24 cellular contexts compared by ENCODE assay signal in genomic region chr22:49405590-49405989, GRCh38.
A peak's percentile ranks its signal among the peaks of the same experiment; 100 is the strongest.
DNase-seq lines count a peak whose midpoint lies in the region; ATAC-seq and TF ChIP-seq lines count a peak whose summit lies in the region.
"Had no signal": no experiment of that assay in that cellular context is flagged by ENCODE, and none has a peak within 500 bp of the region (broad histone marks: within the 10 kb centered on the region; RNA-seq: fewer than 3 reads in every experiment).

No MANE protein-coding gene starts in this region.

- no peak overlapping the region for H4K8ac ChIP-seq in H9 (replicated peaks; ENCODE audit: insufficient read length, low read depth, low read length)

- no peaks in the 10 kb centered on the region for H3K27me3 ChIP-seq in H9 (ENCODE audit: insufficient read depth, low read length)
- peaks cover 0 to 33% (median 0%) of the 10 kb centered on the region in 3 donors for H3K27me3 ChIP-seq in sigmoid colon
- peaks cover 0 to 62% of the 10 kb centered on the region in 2 donors for H3K27me3 ChIP-seq in left lung
- H3K27me3 ChIP-seq: BE2C had no signal

- H3K23ac ChIP-seq in H9 (ENCODE audit: insufficient read length, low read depth, low read length) = no peak overlapping the region

- H3K27ac ChIP-seq in H9 (ENCODE audit: insufficient read length, low read depth, low read length) (no peak overlapping the region), sigmoid colon (no peak overlapping the region), left lung (no peak overlapping the region)
- H3K27ac ChIP-seq: A549; BLaER1 treated with 17β-estradiol and CSF1 and Interleukin-3, amounts not matched to agents 10 nM and 100 nM had no signal

- H3K14ac ChIP-seq in H9 (ENCODE audit: insufficient read depth, low read length) = no peak overlapping the region

- peak; percentile 4 for DNase-seq in activated CD8-positive, alpha-beta memory T cell treated with anti-CD3 and anti-CD28 coated beads, Interleukin-2, amount 10 ng/mL, durations not matched to agents 7 days and 5 days
- no peak for DNase-seq in activated CD8-positive, alpha-beta memory T cell treated with anti-CD3 and anti-CD28 coated beads, Interleukin-2, amount 50 U/mL, for 4 hours
- DNase-seq in H9 (peak; percentile 12), mesenteric fat pad (ENCODE audit: low spot score) (peak; percentile 53), sigmoid colon (peak; percentile 34), OCI-M2 (lab: John Stamatoyannopoulos, UW; ENCODE audit: unreplicated experiment) (no peak), left lung (no peak)
- DNase-seq: 8988T; ACHN; AML-193; BE2C; CD4-positive, alpha-beta T cell; CD8-positive, alpha-beta memory T cell; DMS 273 treated with DMSO at 0.1 percent for 48 hours; DMS79; EL; GDM1; GOT3; HCEC 1CT had no signal

- H3K4me3 ChIP-seq in sigmoid colon = no peak overlapping the region
- no peak overlapping the region for H3K4me3 ChIP-seq in left lung
- H3K4me3 ChIP-seq: A549; BLaER1 treated with 17β-estradiol and CSF1 and Interleukin-3, amounts not matched to agents 10 nM and 100 nM; GM12878 had no signal

- H3K27me3 Mint-ChIP-seq in activated CD8-positive, alpha-beta memory T cell treated with anti-CD3 and anti-CD28 coated beads, Interleukin-2, amount 10 ng/mL, durations not matched to agents 7 days and 5 days = peaks cover 3% of the 10 kb centered on the region
- peaks cover 21% of the 10 kb centered on the region for H3K27me3 Mint-ChIP-seq in H9 (ENCODE audit: low read depth)

- H3K4me2 ChIP-seq in H9 (ENCODE audit: insufficient read depth, insufficient read length, low read length) = no peak overlapping the region
- H3K4me2 ChIP-seq: A549 had no signal

- no peak overlapping the region for H2BK15ac ChIP-seq in H9 (ENCODE audit: low read depth, low read length)

- H2BK20ac ChIP-seq in H9 (ENCODE audit: low read depth, low read length, poor library complexity, severe bottlenecking) = no peak overlapping the region

- H3K18ac ChIP-seq in H9 (ENCODE audit: insufficient read length, low read depth, low read length) = no peak overlapping the region

- H2BK12ac ChIP-seq in H9 (ENCODE audit: insufficient read length, low read depth, low read length) = no peak overlapping the region

- no peak overlapping the region for H4K91ac ChIP-seq in H9 (ENCODE audit: insufficient read length, low read depth, low read length)

- no peak overlapping the region for H2AFZ ChIP-seq in H9 (ENCODE audit: low read length)

- H2AK5ac ChIP-seq in H9 (ENCODE audit: insufficient read length, low read length) = no peak overlapping the region

- H3K27ac Mint-ChIP-seq in activated CD8-positive, alpha-beta memory T cell treated with anti-CD3 and anti-CD28 coated beads, Interleukin-2, amount 10 ng/mL, durations not matched to agents 7 days and 5 days = no peak overlapping the region
- H3K27ac Mint-ChIP-seq in H9 = no peak overlapping the region
- H3K27ac Mint-ChIP-seq: CD4-positive, alpha-beta T cell had no signal

- no peak overlapping the region for H2BK5ac ChIP-seq in H9 (ENCODE audit: insufficient read length, low read length)

- H3K4me1 ChIP-seq in H9 (ENCODE audit: insufficient read depth, low read length) = no peaks in the 10 kb centered on the region
- H3K4me1 ChIP-seq in sigmoid colon = no peaks in the 10 kb centered on the region
- H3K4me1 ChIP-seq in left lung = no peaks in the 10 kb centered on the region
- H3K4me1 ChIP-seq: A549, BE2C had no signal

- H3K36me3 ChIP-seq in sigmoid colon = no peaks in the 10 kb centered on the region
- no peaks in the 10 kb centered on the region for H3K36me3 ChIP-seq in left lung
- H3K36me3 ChIP-seq: BE2C; BLaER1 treated with 17β-estradiol and CSF1 and Interleukin-3, amounts not matched to agents 10 nM and 100 nM had no signal

- no peaks in the 10 kb centered on the region for H3K79me2 ChIP-seq in H9 (ENCODE audit: insufficient read depth, low read length)

- no peaks in the 10 kb centered on the region for H3K4me1 Mint-ChIP-seq in activated CD8-positive, alpha-beta memory T cell treated with anti-CD3 and anti-CD28 coated beads, Interleukin-2, amount 10 ng/mL, durations not matched to agents 7 days and 5 days
- H3K4me1 Mint-ChIP-seq in H9 = peaks cover 10% of the 10 kb centered on the region in 2 experiments
- H3K4me1 Mint-ChIP-seq: CD14-positive monocyte; CD8-positive, alpha-beta memory T cell had no signal

- H4K20me1 ChIP-seq in H9 (ENCODE audit: control insufficient read depth, insufficient read depth, insufficient read length) = no peaks in the 10 kb centered on the region
- H4K20me1 ChIP-seq: BLaER1 treated with 17β-estradiol and CSF1 and Interleukin-3, amounts not matched to agents 10 nM and 100 nM had no signal

- TF ChIP-seq POLR2A in sigmoid colon (IDR thresholded peaks at IDR 0.05) = no peak

- CTCF ChIA-PET in activated CD8-positive, alpha-beta memory T cell treated with anti-CD3 and anti-CD28 coated beads, Interleukin-2, amount 10 ng/mL, durations not matched to agents 7 days and 5 days (lab: Charles Lee) = no interaction called here

- H3K9ac ChIP-seq in H9 (ENCODE audit: extremely low read depth, insufficient read length, low read length) = no peak overlapping the region
- H3K9ac ChIP-seq: BLaER1 treated with 17β-estradiol and CSF1 and Interleukin-3, amounts not matched to agents 10 nM and 100 nM had no signal

- H3K4ac ChIP-seq in H9 (ENCODE audit: low read depth, low read length) = no peak overlapping the region

- ATAC-seq in activated CD8-positive, alpha-beta memory T cell treated with anti-CD3 and anti-CD28 coated beads, Interleukin-2, amount 10 ng/mL, durations not matched to agents 7 days and 5 days = no peak
- ATAC-seq in left lung (no peak), GM18907 (IDR thresholded peaks at IDR 0.05; ENCODE audit: unreplicated experiment) (no peak)
- ATAC-seq: A549, GM12878 had no signal

- H4K5ac ChIP-seq in H9 (ENCODE audit: insufficient read length, low read depth, low read length) = no peak overlapping the region

- no peak overlapping the region for H3K56ac ChIP-seq in H9 (ENCODE audit: insufficient read length, low read depth, low read length)

- no CpG with 5 or more reads among the region's 3 CpGs for WGBS in H9 (ENCODE audit: extremely low coverage, insufficient read length, low lambda C conversion rate)
- 52 to 59% methylated on average over 3 of the region's 3 CpGs for WGBS in sigmoid colon, 2 donors

- no peak overlapping the region for H2BK120ac ChIP-seq in H9 (ENCODE audit: low read depth, low read length, poor library complexity, severe bottlenecking)

- no peaks in the 10 kb centered on the region for H3K23me2 ChIP-seq in H9 (ENCODE audit: insufficient read length, low read depth, low read length, poor library complexity, severe bottlenecking)

- TF ChIP-seq CTCF in H9 (conservative IDR thresholded peaks at IDR 0.05) (no peak), sigmoid colon (IDR thresholded peaks at IDR 0.05) (no peak), left lung (IDR thresholded peaks at IDR 0.05) (no peak)

- no peaks in the 10 kb centered on the region for H3K36me3 Mint-ChIP-seq in activated CD8-positive, alpha-beta memory T cell treated with anti-CD3 and anti-CD28 coated beads, Interleukin-2, amount 10 ng/mL, durations not matched to agents 7 days and 5 days
- H3K36me3 Mint-ChIP-seq in H9 (ENCODE audit: insufficient read depth in 1 of 3, low read depth in 3 of 3) = peaks cover 0 to 6% (median 0%) of the 10 kb centered on the region in 3 experiments; a peak in 2 of 7 replicates
- H3K36me3 Mint-ChIP-seq: CD14-positive monocyte; CD8-positive, alpha-beta memory T cell had no signal

- H3K4me3 Mint-ChIP-seq in activated CD8-positive, alpha-beta memory T cell treated with anti-CD3 and anti-CD28 coated beads, Interleukin-2, amount 10 ng/mL, durations not matched to agents 7 days and 5 days = no peak overlapping the region
- no peak overlapping the region for H3K4me3 Mint-ChIP-seq in H9
- H3K4me3 Mint-ChIP-seq: CD14-positive monocyte; CD4-positive, alpha-beta T cell; CD8-positive, alpha-beta memory T cell had no signal

- intact Hi-C loops in sigmoid colon (cut with DNase I) (no loop called here), left lung (cut with DNase I) (no loop called here)

- H3K9me3 ChIP-seq in H9 (ENCODE audit: control insufficient read depth, low read depth, low read length) (no peaks in the 10 kb centered on the region), sigmoid colon (no peaks in the 10 kb centered on the region), left lung (no peaks in the 10 kb centered on the region)
- H3K9me3 ChIP-seq: A549, BE2C had no signal

- H3K79me1 ChIP-seq in H9 (ENCODE audit: insufficient read depth, low read depth, low read length, poor library complexity, severe bottlenecking) = no peaks in the 10 kb centered on the region

- peaks cover 3% of the 10 kb centered on the region for H3K9me3 Mint-ChIP-seq in activated CD8-positive, alpha-beta memory T cell treated with anti-CD3 and anti-CD28 coated beads, Interleukin-2, amount 10 ng/mL, durations not matched to agents 7 days and 5 days (ENCODE audit: low read depth)
- peaks cover 0 to 2% of the 10 kb centered on the region in 2 experiments; a peak in 1 of 5 replicates for H3K9me3 Mint-ChIP-seq in H9

- H3T11ph ChIP-seq in H9 (ENCODE audit: low read length) = no peak overlapping the region

- TF ChIP-seq EP300 in sigmoid colon (IDR thresholded peaks at IDR 0.05) = no peak

Comparison
In these comparisons a context has a peak if more than half of its experiments do, and no peak if none do; other contexts are left out.
1. DNase-seq: peak in activated CD8-positive, alpha-beta memory T cell treated with anti-CD3 and anti-CD28 coated beads, Interleukin-2, amount 10 ng/mL, durations not matched to agents 7 days and 5 days (single experiment), H9 (single experiment), mesenteric fat pad (single experiment) and sigmoid colon (single experiment); none in activated CD8-positive, alpha-beta memory T cell treated with anti-CD3 and anti-CD28 coated beads, Interleukin-2, amount 50 U/mL, for 4 hours (single experiment), OCI-M2 (single experiment) and left lung (0 of 2).